ENCODE assay signal across 14 cellular contexts in genomic region chr16:11953576-11953975, GRCh38. TPM values are rescaled to one million over a fixed set of nuclear protein-coding genes. Genes with fewer than 3 reads are reported as not detected.
A peak's percentile ranks its signal among the peaks of the same experiment; 100 is the strongest.
DNase-seq lines count a peak whose midpoint lies in the region; ATAC-seq and TF ChIP-seq lines count a peak whose summit lies in the region.
"Not testable (repeated sequence)": the region's sequence is repeated elsewhere in the genome, so short reads cannot be mapped to it uniquely, and the experiment has no call there.
"Had no signal": no experiment of that assay in that cellular context is flagged by ENCODE, and none has a peak within 500 bp of the region (broad histone marks: within the 10 kb centered on the region; RNA-seq: fewer than 3 reads in every experiment).

No MANE protein-coding gene starts in this region.

- dilution Hi-C loops in IMR-90 (cut with HindIII; ENCODE audit: low sequenced_read_pairs, unreplicated experiment), result not testable (repeated sequence)

- peak overlapping the region; percentile 11; the same call in 1 of the 2 replicates for H2BK120ac ChIP-seq in IMR-90 (ENCODE audit: low read depth, low read length)

- DNase-seq in EH (ENCODE audit: low read depth) (peak; percentile 45), MG63 (peak; percentile 81), amniotic epithelial cell (ENCODE audit: low read depth) (peak; percentile 12), glomerular visceral epithelial cell (ENCODE audit: extremely low spot score) (peak; percentile 34), posterior vena cava (ENCODE audit: low spot score) (peak; percentile 16)
- not testable (repeated sequence) for DNase-seq in IMR-90

- not testable (repeated sequence) for H2AK9ac ChIP-seq in IMR-90 (replicated peaks; ENCODE audit: low read depth, low read length, poor library complexity)

- not testable (repeated sequence) for H3K4me2 ChIP-seq in IMR-90 (ENCODE audit: low read depth, low read length)

- not testable (repeated sequence) for H4K20me1 ChIP-seq in IMR-90 (ENCODE audit: insufficient read depth, low read length)

- BruUV-seq in IMR-90 (replicated peaks; lab: Mats Ljungman, UMichigan), result not testable (repeated sequence)

- POLR2A ChIA-PET in IMR-90 (lab: Charles Lee; ENCODE audit: unreplicated experiment), result not testable (repeated sequence)

- H4K8ac ChIP-seq in IMR-90 (ENCODE audit: low read depth in 2 of 2, low read length in 2 of 2), result not testable (repeated sequence)

- not testable (repeated sequence) for H2BK5ac ChIP-seq in IMR-90 (ENCODE audit: low read depth, low read length, poor library complexity, severe bottlenecking)

- not testable (repeated sequence) for TF ChIP-seq POLR2A in IMR-90 (IDR thresholded peaks at IDR 0.05; ENCODE audit: low read depth, low read length)

- not testable (repeated sequence) for H2BK20ac ChIP-seq in IMR-90 (ENCODE audit: low read depth, low read length)

- not testable (repeated sequence) for TF ChIP-seq RAD21 in IMR-90 (IDR thresholded peaks at IDR 0.05; ENCODE audit: low read length)

- peaks cover 18% of the 10 kb centered on the region for H3K9me1 ChIP-seq in IMR-90 (ENCODE audit: insufficient read depth, low read length)

- not testable (repeated sequence) for H3K27ac ChIP-seq in IMR-90 (ENCODE audit: insufficient read depth, low read length)

- not testable (repeated sequence) for TF ChIP-seq CTCF in IMR-90 (conservative IDR thresholded peaks at IDR 0.05; ENCODE audit: low read depth, low read length)

- H2AK5ac ChIP-seq in IMR-90 (ENCODE audit: low read depth, low read length), result not testable (repeated sequence)

- CTCF ChIA-PET in IMR-90 (lab: Yijun Ruan, JAX), result interaction anchor here (0.7 kb wide), 1 partner anchor 831 kb away, joined by 3 read pairs; no protein-coding TSS in a partner anchor

- H3K18ac ChIP-seq in IMR-90 (ENCODE audit: low read depth, low read length), result not testable (repeated sequence)

- not testable (repeated sequence) for H2AFZ ChIP-seq in IMR-90 (replicated peaks; ENCODE audit: low read length, poor library complexity)

- H3K4me3 ChIP-seq in IMR-90 (ENCODE audit: insufficient read depth, low read depth, low read length); MG63: not testable (repeated sequence)

- not testable (repeated sequence) for H3K27me3 ChIP-seq in IMR-90 (ENCODE audit: control insufficient read depth, insufficient read depth, low read length); MG63

- peak overlapping the region; percentile 62; the same call in 1 of the 2 replicates for H3K4ac ChIP-seq in IMR-90 (ENCODE audit: low read depth, low read length)

- H4K91ac ChIP-seq in IMR-90 (ENCODE audit: insufficient read depth, low read depth, low read length), result peak overlapping the region; percentile 11; the same call in 1 of the 2 replicates

- H3K56ac ChIP-seq in IMR-90 (ENCODE audit: extremely low read depth, insufficient read depth, low read length), result not testable (repeated sequence)

- not testable (repeated sequence) for H3K36me3 ChIP-seq in IMR-90 (ENCODE audit: control insufficient read depth, insufficient read depth, low read length); MG63

- not testable (repeated sequence) for H3K4me1 ChIP-seq in IMR-90 (ENCODE audit: control insufficient read depth, insufficient read depth, low read length)

- no CpG with 5 or more reads among the region's 8 CpGs for WGBS in IMR-90 (ENCODE audit: extremely low coverage in 2 of 2, insufficient read length in 1 of 2), 2 experiments

- 0 out of 2 replicates have a peak overlapping the region, but pooled peaks have one; percentile 15 for H3K14ac ChIP-seq in IMR-90 (replicated peaks; ENCODE audit: low read depth, low read length)

- H3K79me1 ChIP-seq in IMR-90 (ENCODE audit: low read depth in 1 of 2, low read length in 2 of 2), result not testable (repeated sequence)

- not testable (repeated sequence) for H4K5ac ChIP-seq in IMR-90 (ENCODE audit: low read depth, low read length)

- H3K9ac ChIP-seq in IMR-90 (ENCODE audit: low read depth, low read length), result not testable (repeated sequence)

- intact Hi-C loops in IMR-90 (cut with micrococcal nuclease); posterior vena cava (cut with DNase I): not testable (repeated sequence)

- in situ Hi-C loops in IMR-90 (cut with MboI; ENCODE audit: low sequenced_read_pairs), result not testable (repeated sequence)

- ATAC-seq in IMR-90 (ENCODE audit: low read depth), result not testable (repeated sequence)

- peak overlapping the region; percentile 51; the same call in 1 of the 3 replicates for H2BK15ac ChIP-seq in IMR-90 (ENCODE audit: low read depth, low read length)

- not testable (repeated sequence) for H3K9me3 ChIP-seq in IMR-90 (ENCODE audit: control insufficient read depth, insufficient read depth, low read length); MG63

- not testable (repeated sequence) for H3K23ac ChIP-seq in IMR-90 (ENCODE audit: low read depth, low read length)

TF ChIP-seq in IMR-90, 13 proteins besides CTCF, POLR2A, EP300 and RAD21:
- TF ChIP-seq BHLHE40 (IDR thresholded peaks at IDR 0.05; ENCODE audit: low read depth, low read length), result peak; percentile 84

RNA-seq across cellular contexts. Expression of gene TNFRSF17, which starts 11.4 kb away (rescaled TPM):
- total RNA-seq in IMR-90 (2012; rRNA removed) (not detected in 2 replicates), posterior vena cava (not detected)
- not detected in 2 replicates for polyA plus RNA-seq in IMR-90 (2012; rRNA removed)
- not detected in 2 replicates for polyA plus RNA-seq in IMR-90 (2012; cell fraction: cytosol; rRNA removed)
- polyA plus RNA-seq in IMR-90 (2012; cell fraction: nucleus; rRNA removed; ENCODE audit: low replicate concordance), result not detected in 2 replicates
- not detected in 2 replicates for total RNA-seq in MG63 (2014; rRNA removed; shearing (Covaris generic); ENCODE audit: low replicate concordance)
- total RNA-seq: A673; Caco-2; Calu3; CD4-positive, alpha-beta T cell; CD8-positive, alpha-beta T cell; G401 had no signal
- polyA plus RNA-seq: AG04450, BJ had no signal

RNA-seq across cellular contexts. Expression of gene NPIPB2, which starts 11.7 kb away (rescaled TPM):
- 1.4 and 2.2 TPM in 2 replicates for total RNA-seq in IMR-90 (2012; rRNA removed)
- 7.7 and 13.4 TPM in 2 replicates for polyA plus RNA-seq in IMR-90 (2012; rRNA removed)
- polyA plus RNA-seq in IMR-90 (2012; cell fraction: cytosol; rRNA removed), result 0.05 and 2.4 TPM in 2 replicates
- 15.8 and 57.1 TPM in 2 replicates for polyA plus RNA-seq in IMR-90 (2012; cell fraction: nucleus; rRNA removed; ENCODE audit: low replicate concordance)
- not detected in 2 replicates for total RNA-seq in MG63 (2014; rRNA removed; shearing (Covaris generic); ENCODE audit: low replicate concordance)
- total RNA-seq in posterior vena cava, result 10 to 100 TPM in 1 of 2 donors, 1 to 10 TPM in 1; 5.1 to 10.3 TPM

RNA-seq across cellular contexts. Expression of gene SNX29, which starts 23.0 kb away (rescaled TPM):
- 14.7 and 21.3 TPM in 2 replicates for total RNA-seq in IMR-90 (2012; rRNA removed)
- 5.0 TPM in 2 replicates for polyA plus RNA-seq in IMR-90 (2012; rRNA removed)
- 3.6 and 4.0 TPM in 2 replicates for polyA plus RNA-seq in IMR-90 (2012; cell fraction: cytosol; rRNA removed)
- polyA plus RNA-seq in IMR-90 (2012; cell fraction: nucleus; rRNA removed; ENCODE audit: low replicate concordance), result 3.2 and 5.4 TPM in 2 replicates
- total RNA-seq in MG63 (2014; rRNA removed; shearing (Covaris generic); ENCODE audit: low replicate concordance), result 7.1 and 35.6 TPM in 2 replicates
- 10 to 100 TPM; 39.7 to 46.3 TPM for total RNA-seq in posterior vena cava

RNA-seq across cellular contexts. Expression of gene GSPT1, which starts 37.8 kb away (rescaled TPM):
- 84.8 and 121 TPM in 2 replicates for total RNA-seq in IMR-90 (2012; rRNA removed)
- 68.8 and 76.3 TPM in 2 replicates for polyA plus RNA-seq in IMR-90 (2012; rRNA removed)
- polyA plus RNA-seq in IMR-90 (2012; cell fraction: cytosol; rRNA removed), result 7.5 and 16.8 TPM in 2 replicates
- 6.0 and 42.6 TPM in 2 replicates for polyA plus RNA-seq in IMR-90 (2012; cell fraction: nucleus; rRNA removed; ENCODE audit: low replicate concordance)
- total RNA-seq in MG63 (2014; rRNA removed; shearing (Covaris generic); ENCODE audit: low replicate concordance), result 32.3 and 64.9 TPM in 2 replicates
- total RNA-seq in posterior vena cava, result 10 to 100 TPM; 76.2 to 77.2 TPM
